ENCODE assay signal across 8 cellular contexts in the genomic region with DNA sequence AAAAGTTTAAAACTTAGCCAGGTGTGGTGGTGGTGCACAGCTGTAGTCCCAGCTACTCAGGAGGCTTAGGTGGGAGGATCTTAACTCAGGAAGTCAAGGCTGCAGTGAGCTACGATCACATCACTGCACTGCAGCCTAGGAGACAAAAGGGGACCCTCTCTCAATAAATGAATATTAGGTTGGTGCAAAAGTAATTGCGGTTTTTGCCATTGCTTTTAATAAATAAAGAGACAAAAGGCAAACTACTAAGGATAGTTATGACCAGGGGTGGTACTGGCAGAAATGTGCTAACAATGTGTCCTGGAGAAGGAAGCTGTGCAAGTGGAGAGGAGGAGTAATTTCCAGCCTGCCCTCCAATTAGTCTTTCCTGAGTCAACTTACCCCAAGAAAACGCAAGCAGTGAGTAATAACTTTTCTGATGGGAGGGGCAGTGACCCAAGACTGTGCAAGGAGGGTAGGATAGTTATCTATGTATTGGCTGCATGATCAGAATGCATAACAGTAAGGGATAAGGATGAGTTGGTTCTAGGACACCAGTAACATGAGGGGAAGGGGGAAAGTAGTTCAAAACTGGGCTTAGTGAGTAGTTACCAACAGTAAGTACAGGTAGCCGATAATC. TPM values are rescaled to one million over a fixed set of nuclear protein-coding genes. Genes with fewer than 3 reads are reported as not detected.
DNase-seq lines count a peak whose midpoint lies in the region; ATAC-seq and TF ChIP-seq lines count a peak whose summit lies in the region.

No MANE protein-coding gene starts in this region.

- peak; percentile 63 for ATAC-seq in activated T-helper 17 cell treated with anti-CD3 and anti-CD28 coated beads, Interleukin-2, amount 50 U/mL, for 72 hours (replicated peaks)
- ATAC-seq in thoracic aorta (ENCODE audit: insufficient number of reproducible peaks, low FRiP score, low read depth) = no peak

- H3K9me3 ChIP-seq in hepatocyte (ENCODE audit: low read depth) = no peaks in the 10 kb centered on the region
- no peaks in the 10 kb centered on the region for H3K9me3 ChIP-seq in thoracic aorta

- H3K27ac Mint-ChIP-seq in activated naive CD4-positive, alpha-beta T cell treated with anti-CD3 and anti-CD28 coated beads, Interleukin-2, amount 50 U/mL, for 24 hours = no peak overlapping the region
- peak overlapping the region; percentile 89 for H3K27ac Mint-ChIP-seq in activated T-helper 17 cell treated with anti-CD3 and anti-CD28 coated beads, Interleukin-2, amount 50 U/mL, for 72 hours

- H3K4me1 ChIP-seq in hepatocyte (ENCODE audit: insufficient read depth) (peaks cover 9% of the 10 kb centered on the region), thoracic aorta (ENCODE audit: control insufficient read depth in 1 of 2, low read depth in 2 of 2) (peaks cover 18 to 28% of the 10 kb centered on the region in 2 donors)

- H3K79me2 ChIP-seq in hepatocyte = peaks cover 53% of the 10 kb centered on the region

- H3K27me3 Mint-ChIP-seq in activated naive CD4-positive, alpha-beta T cell treated with anti-CD3 and anti-CD28 coated beads, Interleukin-2, amount 50 U/mL, for 24 hours = no peaks in the 10 kb centered on the region
- no peaks in the 10 kb centered on the region for H3K27me3 Mint-ChIP-seq in activated T-helper 17 cell treated with anti-CD3 and anti-CD28 coated beads, Interleukin-2, amount 50 U/mL, for 72 hours

- H3K4me3 Mint-ChIP-seq in activated naive CD4-positive, alpha-beta T cell treated with anti-CD3 and anti-CD28 coated beads, Interleukin-2, amount 50 U/mL, for 24 hours = peak overlapping the region; percentile 95
- H3K4me3 Mint-ChIP-seq in activated T-helper 17 cell treated with anti-CD3 and anti-CD28 coated beads, Interleukin-2, amount 50 U/mL, for 72 hours = peak overlapping the region; percentile 90

- H4K20me1 ChIP-seq in hepatocyte (ENCODE audit: insufficient read depth, poor library complexity, severe bottlenecking) = no peaks in the 10 kb centered on the region

- H3K9me2 ChIP-seq in hepatocyte (replicated peaks; ENCODE audit: insufficient read depth) = no peaks in the 10 kb centered on the region

- 58% methylated on average over 4 of the region's 4 CpGs for WGBS in hepatocyte (ENCODE audit: low lambda C conversion rate, missing lambda C conversion rate)

- H3K27me3 ChIP-seq in hepatocyte = no peaks in the 10 kb centered on the region
- no peaks in the 10 kb centered on the region for H3K27me3 ChIP-seq in thoracic aorta (replicated peaks; ENCODE audit: insufficient read depth)

- no peaks in the 10 kb centered on the region for H3K36me3 ChIP-seq in hepatocyte (replicated peaks; ENCODE audit: insufficient read depth, low read depth)
- no peaks in the 10 kb centered on the region for H3K36me3 ChIP-seq in thoracic aorta

- TF ChIP-seq CTCF in hepatocyte (IDR thresholded peaks at IDR 0.05; ENCODE audit: poor library complexity) (no peak), thoracic aorta (IDR thresholded peaks at IDR 0.05) (no peak)

- H3K27ac ChIP-seq in hepatocyte = peak overlapping the region; percentile 91
- H3K27ac ChIP-seq in thoracic aorta = no peak overlapping the region

- DNase-seq in activated naive CD4-positive, alpha-beta T cell treated with anti-CD3 and anti-CD28 coated beads, Interleukin-2, amount 50 U/mL, for 16 hours = no peak
- DNase-seq in hepatocyte (ENCODE audit: low spot score) = peak; percentile 35
- DNase-seq in thoracic aorta (ENCODE audit: low spot score) = no peak
- DNase-seq in SKM-1 treated with dmso at 0.1 percent for 144 hours (lab: John Stamatoyannopoulos, UW; ENCODE audit: unreplicated experiment) = no peak
- no peak for DNase-seq in COLO668 (lab: John Stamatoyannopoulos, UW; ENCODE audit: unreplicated experiment)
- no peak for DNase-seq in NCI-H524 (lab: John Stamatoyannopoulos, UW)

- peaks cover 6% of the 10 kb centered on the region for H3K36me3 Mint-ChIP-seq in activated naive CD4-positive, alpha-beta T cell treated with anti-CD3 and anti-CD28 coated beads, Interleukin-2, amount 50 U/mL, for 24 hours
- H3K36me3 Mint-ChIP-seq in activated T-helper 17 cell treated with anti-CD3 and anti-CD28 coated beads, Interleukin-2, amount 50 U/mL, for 72 hours (ENCODE audit: low read depth) = no peaks in the 10 kb centered on the region

- H3K4me2 ChIP-seq in hepatocyte = peak overlapping the region; percentile 93

- H3K4me1 Mint-ChIP-seq in activated naive CD4-positive, alpha-beta T cell treated with anti-CD3 and anti-CD28 coated beads, Interleukin-2, amount 50 U/mL, for 24 hours = peaks cover 59% of the 10 kb centered on the region
- peaks cover 34% of the 10 kb centered on the region for H3K4me1 Mint-ChIP-seq in activated T-helper 17 cell treated with anti-CD3 and anti-CD28 coated beads, Interleukin-2, amount 50 U/mL, for 72 hours

- no peak overlapping the region for H3K4me3 ChIP-seq in hepatocyte
- peak overlapping the region; percentile 91 for H3K4me3 ChIP-seq in thoracic aorta

- H2AFZ ChIP-seq in hepatocyte = no peak overlapping the region

- H3K9me3 Mint-ChIP-seq in activated naive CD4-positive, alpha-beta T cell treated with anti-CD3 and anti-CD28 coated beads, Interleukin-2, amount 50 U/mL, for 24 hours = no peaks in the 10 kb centered on the region
- no peaks in the 10 kb centered on the region for H3K9me3 Mint-ChIP-seq in activated T-helper 17 cell treated with anti-CD3 and anti-CD28 coated beads, Interleukin-2, amount 50 U/mL, for 72 hours

RNA-seq across cellular contexts. Expression of a gene that starts 1.5 kb away (rescaled TPM):
- total RNA-seq in activated T-helper 17 cell treated with anti-CD3 and anti-CD28 coated beads, Interleukin-2, amount 50 U/mL, for 72 hours = 10 to 100 TPM; 12.1 to 12.8 TPM
- 36.2 and 50.0 TPM in 2 replicates for total RNA-seq in hepatocyte
- 11.1 and 11.8 TPM in 2 replicates for polyA plus RNA-seq in hepatocyte
- 10 to 100 TPM; 29.6 to 44.5 TPM for total RNA-seq in thoracic aorta
